Comparison of ENCODE assay signal across 12 cellular contexts in genomic region chr15:70509282-70510272, GRCh38.
A peak's percentile ranks its signal among the peaks of the same experiment; 100 is the strongest.
DNase-seq lines count a peak whose midpoint lies in the region; ATAC-seq, FAIRE-seq and TF ChIP-seq lines count a peak whose summit lies in the region.
"Had no signal": no experiment of that assay in that cellular context is flagged by ENCODE, and none has a peak within 500 bp of the region (broad histone marks: within the 10 kb centered on the region; RNA-seq: fewer than 3 reads in every experiment).

No MANE protein-coding gene starts in this region.

- DNase-seq in CD1c-positive myeloid dendritic cell (ENCODE audit: extremely low spot score) (peak; percentile 95), lung (ENCODE audit: low spot score) (no peak), MM.1S (no peak), H54 (ENCODE audit: insufficient read length, low spot score) (no peak)
- DNase-seq in activated CD4-positive, alpha-beta memory T cell treated with anti-CD3 and anti-CD28 coated beads, Interleukin-2, amount 10 ng/mL, durations not matched to agents 7 days and 5 days = no peak
- no peak for DNase-seq in CD4-positive, alpha-beta memory T cell
- DNase-seq: NCI-H748 treated with DMSO at 0.1 percent for 48 hours, transverse colon had no signal

- no peak for TF ChIP-seq POLR2A in H54 (IDR thresholded peaks at IDR 0.05; ENCODE audit: low read depth, low read length)

- H3K4me3 Mint-ChIP-seq in activated CD4-positive, alpha-beta memory T cell treated with anti-CD3 and anti-CD28 coated beads, Interleukin-2, amount 10 ng/mL, durations not matched to agents 7 days and 5 days = no peak overlapping the region
- peak overlapping the region in 2 of 8 donors; percentile 21 to 37 for H3K4me3 Mint-ChIP-seq in CD4-positive, alpha-beta memory T cell

- H3F3A ChIP-seq in Loucy (ENCODE audit: low read depth) (no peaks in the 10 kb centered on the region; the same call in 1 of the 2 replicates), MM.1S (ENCODE audit: insufficient read depth, low read length) (peaks cover 12% of the 10 kb centered on the region)

- H3K4me1 ChIP-seq in Loucy (ENCODE audit: insufficient read depth, low read length, poor library complexity, severe bottlenecking) = peaks cover 71% of the 10 kb centered on the region
- H3K4me1 ChIP-seq in lung (ENCODE audit: control insufficient read depth in 2 of 2, insufficient read depth in 2 of 2, low read length in 2 of 2) = peaks cover 0 to 8% of the 10 kb centered on the region in 2 donors
- peaks cover 34% of the 10 kb centered on the region for H3K4me1 ChIP-seq in CD4-positive, alpha-beta memory T cell (ENCODE audit: insufficient read depth, low read length)
- peaks cover 41% of the 10 kb centered on the region for H3K4me1 ChIP-seq in MM.1S (ENCODE audit: low read length)

- H3K27me3 ChIP-seq in Loucy (ENCODE audit: insufficient read depth, low read length, poor library complexity, severe bottlenecking) (no peaks in the 10 kb centered on the region), lung (ENCODE audit: control insufficient read depth, insufficient read depth) (no peaks in the 10 kb centered on the region), MM.1S (replicated peaks; ENCODE audit: insufficient read depth, low read length) (no peaks in the 10 kb centered on the region)
- no peaks in the 10 kb centered on the region for H3K27me3 ChIP-seq in CD4-positive, alpha-beta memory T cell (ENCODE audit: insufficient read depth, low read length)
- H3K27me3 ChIP-seq: adrenal gland, transverse colon had no signal

- peaks cover 52% of the 10 kb centered on the region for H3K27me3 Mint-ChIP-seq in activated CD4-positive, alpha-beta memory T cell treated with anti-CD3 and anti-CD28 coated beads, Interleukin-2, amount 10 ng/mL, durations not matched to agents 7 days and 5 days
- H3K27me3 Mint-ChIP-seq in CD4-positive, alpha-beta memory T cell = no peaks in the 10 kb centered on the region

- WGBS in lung, 2 donors = 51 to 72% methylated on average over 7 of the region's 7 CpGs

- H3K4me1 Mint-ChIP-seq in activated CD4-positive, alpha-beta memory T cell treated with anti-CD3 and anti-CD28 coated beads, Interleukin-2, amount 10 ng/mL, durations not matched to agents 7 days and 5 days = peaks cover 51% of the 10 kb centered on the region
- peaks cover 16 to 53% (median 27%) of the 10 kb centered on the region in 4 donors for H3K4me1 Mint-ChIP-seq in CD4-positive, alpha-beta memory T cell

- H3K9ac ChIP-seq in Loucy (ENCODE audit: low read depth, low read length, poor library complexity, severe bottlenecking) (no peak overlapping the region), MM.1S (ENCODE audit: low read length) (no peak overlapping the region)

- ATAC-seq in lung (ENCODE audit: insufficient read depth, low FRiP score) (peak; percentile 19), GM21423 (IDR thresholded peaks at IDR 0.05; ENCODE audit: unreplicated experiment) (no peak)

- no peak overlapping the region for H3K4me3 ChIP-seq in Loucy (ENCODE audit: low read length, poor library complexity, severe bottlenecking)
- no peak overlapping the region for H3K4me3 ChIP-seq in lung
- no peak overlapping the region for H3K4me3 ChIP-seq in CD4-positive, alpha-beta memory T cell (ENCODE audit: low read length in 2 of 2)
- H3K4me3 ChIP-seq in MM.1S (ENCODE audit: low read length) = no peak overlapping the region
- H3K4me3 ChIP-seq: adrenal gland, transverse colon had no signal

- H4K20me1 ChIP-seq in Loucy (ENCODE audit: insufficient read depth, low read length, poor library complexity, severe bottlenecking) (no peaks in the 10 kb centered on the region), MM.1S (ENCODE audit: insufficient read depth, low read length) (no peaks in the 10 kb centered on the region)

- H3K9me3 ChIP-seq in Loucy (ENCODE audit: insufficient read depth, low read depth, low read length) (peaks cover 6% of the 10 kb centered on the region; the same call in 1 of the 2 replicates), lung (ENCODE audit: control insufficient read depth in 2 of 2, insufficient read depth in 1 of 2, low read length in 1 of 2) (peaks cover 0 to 7% of the 10 kb centered on the region in 2 donors), MM.1S (replicated peaks; ENCODE audit: insufficient read depth, low read length) (no peaks in the 10 kb centered on the region)
- H3K9me3 ChIP-seq in CD4-positive, alpha-beta memory T cell (ENCODE audit: control insufficient read depth in 1 of 2, low read length in 2 of 2) = peaks cover 0 to 9% of the 10 kb centered on the region in 2 donors
- H3K9me3 ChIP-seq: adrenal gland had no signal

- H2AFZ ChIP-seq in Loucy (ENCODE audit: low read length) (no peak overlapping the region), MM.1S (ENCODE audit: low read length) (no peak overlapping the region)

- TF ChIP-seq CTCF in Loucy (conservative IDR thresholded peaks at IDR 0.05; ENCODE audit: low read length) = no peak
- no peak for TF ChIP-seq CTCF in lung (IDR thresholded peaks at IDR 0.05; ENCODE audit: control extremely low read depth, extremely low read depth)
- TF ChIP-seq CTCF in MM.1S (IDR thresholded peaks at IDR 0.05; ENCODE audit: low read length) = no peak

- CTCF ChIA-PET in activated CD4-positive, alpha-beta memory T cell treated with anti-CD3 and anti-CD28 coated beads, Interleukin-2, amount 10 ng/mL, durations not matched to agents 7 days and 5 days (lab: Charles Lee) = interaction anchor here (0.8 to 1.8 kb wide), 6 partner anchors 10 to 26 kb away, joined by 3 to 5 read pairs (median 4); no protein-coding TSS in a partner anchor
- CTCF ChIA-PET in CD4-positive, alpha-beta memory T cell (lab: Charles Lee; ENCODE audit: partially characterized antibody) = interaction anchor here (0.5 to 5.4 kb wide), 8 partner anchors 10 to 1344 kb away, joined by 3 to 33 read pairs (median 4); no protein-coding TSS in a partner anchor

- H3K36me3 Mint-ChIP-seq in activated CD4-positive, alpha-beta memory T cell treated with anti-CD3 and anti-CD28 coated beads, Interleukin-2, amount 10 ng/mL, durations not matched to agents 7 days and 5 days (ENCODE audit: low read depth) = peaks cover 33% of the 10 kb centered on the region
- peaks cover 3 to 23% of the 10 kb centered on the region in 2 donors for H3K36me3 Mint-ChIP-seq in CD4-positive, alpha-beta memory T cell

- H3K9me3 Mint-ChIP-seq in activated CD4-positive, alpha-beta memory T cell treated with anti-CD3 and anti-CD28 coated beads, Interleukin-2, amount 10 ng/mL, durations not matched to agents 7 days and 5 days = peaks cover 35% of the 10 kb centered on the region
- peaks cover 2 to 47% (median 25%) of the 10 kb centered on the region in 8 donors for H3K9me3 Mint-ChIP-seq in CD4-positive, alpha-beta memory T cell

- POLR2A ChIA-PET in activated CD4-positive, alpha-beta memory T cell treated with anti-CD3 and anti-CD28 coated beads, Interleukin-2, amount 10 ng/mL, durations not matched to agents 7 days and 5 days (lab: Charles Lee) = interaction anchor here (0.9 to 1.9 kb wide), 9 partner anchors 10 to 1057 kb away, joined by 3 to 7 read pairs (median 4); partner anchors contain the start of gene RPLP1
- POLR2A ChIA-PET in CD4-positive, alpha-beta memory T cell (lab: Charles Lee; ENCODE audit: partially characterized antibody) = interaction anchor here (0.9 to 2.2 kb wide), 5 partner anchors 17 to 411 kb away, joined by 3 to 10 read pairs (median 4); partner anchors contain the start of gene TLE3

- intact Hi-C loops in CD4-positive, alpha-beta memory T cell (cut with micrococcal nuclease) = no loop called here

- H3K79me2 ChIP-seq in Loucy (ENCODE audit: insufficient read depth, low read length) (0 out of 2 replicates have a peak, but pooled peaks cover 4% of the 10 kb centered on the region), MM.1S (ENCODE audit: low read length) (no peaks in the 10 kb centered on the region)

- H3K27ac ChIP-seq in lung (ENCODE audit: low read depth in 1 of 2, low read length in 1 of 2) (peak overlapping the region in 1 of 2 donors; percentile 49), MM.1S (ENCODE audit: low read length) (no peak overlapping the region)
- no peak overlapping the region for H3K27ac ChIP-seq in CD4-positive, alpha-beta memory T cell (ENCODE audit: low read depth, low read length)
- H3K27ac ChIP-seq: transverse colon, VCaP had no signal

- peak overlapping the region; percentile 44 for H3K4me2 ChIP-seq in Loucy (ENCODE audit: low read depth, low read length, poor library complexity, severe bottlenecking)
- H3K4me2 ChIP-seq in MM.1S (ENCODE audit: low read depth, low read length) = no peak overlapping the region

- no peaks in the 10 kb centered on the region for H3K9me2 ChIP-seq in Loucy (replicated peaks; ENCODE audit: low read depth, low read length)
- H3K9me2 ChIP-seq in MM.1S (replicated peaks; ENCODE audit: insufficient read depth, low read length) = no peaks in the 10 kb centered on the region

- FAIRE-seq in H54 (lab: Jason Lieb, UNC) = no peak

- H3K36me3 ChIP-seq in Loucy (ENCODE audit: insufficient read depth, low read length) = no peaks in the 10 kb centered on the region
- no peaks in the 10 kb centered on the region for H3K36me3 ChIP-seq in lung (ENCODE audit: control insufficient read depth in 2 of 2, insufficient read depth in 2 of 2, low read length in 2 of 2)
- H3K36me3 ChIP-seq in CD4-positive, alpha-beta memory T cell (ENCODE audit: insufficient read depth, low read length) = no peaks in the 10 kb centered on the region
- no peaks in the 10 kb centered on the region for H3K36me3 ChIP-seq in MM.1S (replicated peaks; ENCODE audit: insufficient read depth, low read length)
- H3K36me3 ChIP-seq: adrenal gland, transverse colon had no signal

- peak overlapping the region; percentile 34 for H3K27ac Mint-ChIP-seq in activated CD4-positive, alpha-beta memory T cell treated with anti-CD3 and anti-CD28 coated beads, Interleukin-2, amount 10 ng/mL, durations not matched to agents 7 days and 5 days
- no peak overlapping the region for H3K27ac Mint-ChIP-seq in CD4-positive, alpha-beta memory T cell
